In genomic region chr3:71210257-71211002, GRCh38 we compare ENCODE assay signal across 9 cellular contexts.
DNase-seq lines count a peak whose midpoint lies in the region; ATAC-seq, FAIRE-seq and TF ChIP-seq lines count a peak whose summit lies in the region.
"Had no signal": no experiment of that assay in that cellular context is flagged by ENCODE, and none has a peak within 500 bp of the region (broad histone marks: within the 10 kb centered on the region; RNA-seq: fewer than 3 reads in every experiment).

No MANE protein-coding gene starts in this region.

- peak overlapping the region; percentile 35 for H3K4me3 Mint-ChIP-seq in astrocyte (ENCODE audit: unreplicated experiment)
- H3K4me3 Mint-ChIP-seq: activated T-helper 1 cell treated with anti-CD3 and anti-CD28 coated beads, Interleukin-12 subunit alpha, Interleukin-12 subunit beta, Interleukin-2, Interleukin-4 antibody, amounts not matched to agents 30 ng/mL and 10 ng/mL and 1 ng/mL, durations not matched to agents 14 hours and 24 hours and 36 hours had no signal

- no peaks in the 10 kb centered on the region for H3K27me3 Mint-ChIP-seq in astrocyte (ENCODE audit: low read depth, unreplicated experiment)

- no peaks in the 10 kb centered on the region for H3K9me3 Mint-ChIP-seq in astrocyte (ENCODE audit: unreplicated experiment)
- H3K9me3 Mint-ChIP-seq: activated T-helper 1 cell treated with anti-CD3 and anti-CD28 coated beads, Interleukin-12 subunit alpha, Interleukin-12 subunit beta, Interleukin-2, Interleukin-4 antibody, amounts not matched to agents 30 ng/mL and 10 ng/mL and 1 ng/mL, durations not matched to agents 14 hours and 24 hours and 36 hours had no signal

- H3K4me1 Mint-ChIP-seq in astrocyte (ENCODE audit: low read depth, unreplicated experiment), result peaks cover 28% of the 10 kb centered on the region

- peak; percentile 23 for FAIRE-seq in astrocyte (lab: Jason Lieb, UNC)

- H3K4me1 ChIP-seq in HUES48 (ENCODE audit: control insufficient read depth, insufficient read depth, low read length), result peaks cover 52% of the 10 kb centered on the region
- peaks cover 21% of the 10 kb centered on the region for H3K4me1 ChIP-seq in astrocyte (ENCODE audit: insufficient read depth, low read length)
- H3K4me1 ChIP-seq in left lung, result peaks cover 6 to 35% of the 10 kb centered on the region in 2 donors

- H4K20me1 ChIP-seq in astrocyte (ENCODE audit: insufficient read depth, low read length), result peaks cover 56% of the 10 kb centered on the region

- H3K27ac ChIP-seq in HUES48 (ENCODE audit: low read depth, low read length) (peak overlapping the region; percentile 52), astrocyte (ENCODE audit: low read depth, low read length) (peak overlapping the region; percentile 35), left lung (peak overlapping the region; percentile 53 to 80), substantia nigra (ENCODE audit: low read depth, low read length, poor library complexity, severe bottlenecking) (peak overlapping the region; percentile 16)

- H3K36me3 Mint-ChIP-seq in astrocyte (ENCODE audit: low read depth, unreplicated experiment), result peaks cover 3% of the 10 kb centered on the region

- DNase-seq in astrocyte (ENCODE audit: low read depth) (peak; percentile 47), left lung (no peak), substantia nigra (lab: John Stamatoyannopoulos, UW) (peak in 2 of 49 donors; percentile 4 to 7), NCI-H2029 treated with DMSO at 0.1 percent for 48 hours (lab: John Stamatoyannopoulos, UW) (no peak), KG1 (lab: John Stamatoyannopoulos, UW) (no peak)
- DNase-seq: NCI-H1436 had no signal

- H3K27me3 ChIP-seq in HUES48 (ENCODE audit: control insufficient read depth, insufficient read depth, low read length) (no peaks in the 10 kb centered on the region), astrocyte (ENCODE audit: insufficient read depth, low read length) (no peaks in the 10 kb centered on the region), left lung (no peaks in the 10 kb centered on the region)

- H3K9me3 ChIP-seq in HUES48 (ENCODE audit: control insufficient read depth, insufficient read depth, low read length) (no peaks in the 10 kb centered on the region), astrocyte (ENCODE audit: insufficient read depth, low read depth, low read length) (no peaks in the 10 kb centered on the region), left lung (no peaks in the 10 kb centered on the region)

- H3K9ac ChIP-seq in HUES48 (ENCODE audit: low read depth, low read length) (no peak overlapping the region), astrocyte (ENCODE audit: low read length) (peak overlapping the region; percentile 14)

- no peak overlapping the region for H3K4me3 ChIP-seq in HUES48 (ENCODE audit: low read depth, low read length)
- no peak overlapping the region for H3K4me3 ChIP-seq in astrocyte (ENCODE audit: insufficient read depth, low read depth, low read length)
- H3K4me3 ChIP-seq in left lung, result no peak overlapping the region

- no peak for TF ChIP-seq CTCF in astrocyte (IDR thresholded peaks at IDR 0.05; ENCODE audit: insufficient read depth, low read depth, low read length)
- peak in 1 of 2 donors; percentile 11 for TF ChIP-seq CTCF in left lung (IDR thresholded peaks at IDR 0.05)

- no peaks in the 10 kb centered on the region for H3K36me3 ChIP-seq in HUES48 (ENCODE audit: control insufficient read depth, insufficient read depth, low read length)
- no peaks in the 10 kb centered on the region for H3K36me3 ChIP-seq in astrocyte (ENCODE audit: insufficient read depth, low read length)
- H3K36me3 ChIP-seq in left lung, result no peaks in the 10 kb centered on the region

- H3K4me2 ChIP-seq in astrocyte (ENCODE audit: low read length), result peak overlapping the region; percentile 21

- H3K79me2 ChIP-seq in astrocyte (ENCODE audit: insufficient read depth, low read length), result peaks cover 68% of the 10 kb centered on the region

- H2AFZ ChIP-seq in astrocyte (ENCODE audit: low read depth, low read length), result no peak overlapping the region

- peak overlapping the region; percentile 28 for H3K27ac Mint-ChIP-seq in astrocyte (ENCODE audit: unreplicated experiment)
- H3K27ac Mint-ChIP-seq: activated T-helper 1 cell treated with anti-CD3 and anti-CD28 coated beads, Interleukin-12 subunit alpha, Interleukin-12 subunit beta, Interleukin-2, Interleukin-4 antibody, amounts not matched to agents 30 ng/mL and 10 ng/mL and 1 ng/mL, durations not matched to agents 14 hours and 24 hours and 36 hours had no signal

- intact Hi-C loops in left lung (cut with DNase I), result no loop called here

- ATAC-seq in left lung, result peak; percentile 62
- no peak for ATAC-seq in GM19452 (IDR thresholded peaks at IDR 0.05; ENCODE audit: unreplicated experiment)

Comparison
In these comparisons a context has a peak if more than half of its experiments do, and no peak if none do; other contexts are left out.
1. H3K27ac ChIP-seq: peak in every context shown above with its lines; median percentile 66 in left lung; 52 in HUES48; 35 in astrocyte; 16 in substantia nigra.